ENCODE assay signal across 9 cellular contexts in genomic region chr9:37650299-37650872, GRCh38. TPM values are rescaled to one million over a fixed set of nuclear protein-coding genes. Genes with fewer than 3 reads are reported as not detected.
DNase-seq lines count a peak whose midpoint lies in the region; ATAC-seq, FAIRE-seq and TF ChIP-seq lines count a peak whose summit lies in the region.
"Had no signal": no experiment of that assay in that cellular context is flagged by ENCODE, and none has a peak within 500 bp of the region (broad histone marks: within the 10 kb centered on the region; RNA-seq: fewer than 3 reads in every experiment).

No MANE protein-coding gene starts in this region.

- DNase-seq in heart left ventricle, result peak in 1 of 5 donors; percentile 23
- no peak for DNase-seq in left cardiac atrium
- no peak for DNase-seq in astrocyte (ENCODE audit: low read depth)
- no peak for DNase-seq in naive thymus-derived CD4-positive, alpha-beta T cell
- DNase-seq in aorta, result no peak
- DNase-seq in cerebellar cortex (ENCODE audit: low spot score), result no peak
- DNase-seq in GM03348 (ENCODE audit: low spot score), result no peak

- peak overlapping the region; percentile 90 for H3K4me2 ChIP-seq in astrocyte (ENCODE audit: low read length)

- no peaks in the 10 kb centered on the region for H3K79me2 ChIP-seq in astrocyte (ENCODE audit: insufficient read depth, low read length)

- H3K27ac ChIP-seq in heart left ventricle (no peak overlapping the region), astrocyte (ENCODE audit: low read depth, low read length) (no peak overlapping the region), aorta (ENCODE audit: low read depth in 1 of 2, low read length in 2 of 2) (no peak overlapping the region)
- H3K27ac ChIP-seq in naive thymus-derived CD4-positive, alpha-beta T cell (ENCODE audit: low read depth, low read length), result no peak overlapping the region

- intact Hi-C loops in heart left ventricle (cut with DNase I), result loop anchor here in 2 of 10 donors (5.0 kb wide), 2 partner anchors 58 to 63 kb away; partner anchors contain the start of gene TOMM5 (in 1 of the 2)
- intact Hi-C loops in left cardiac atrium (cut with DNase I), result no loop called here
- intact Hi-C loops in naive thymus-derived CD4-positive, alpha-beta T cell (cut with micrococcal nuclease), result no loop called here
- intact Hi-C loops in aorta (cut with DNase I), result no loop called here

- no peaks in the 10 kb centered on the region for H3K4me1 Mint-ChIP-seq in astrocyte (ENCODE audit: low read depth, unreplicated experiment)
- peaks cover 6 to 19% (median 14%) of the 10 kb centered on the region in 7 donors for H3K4me1 Mint-ChIP-seq in naive thymus-derived CD4-positive, alpha-beta T cell

- TF ChIP-seq POLR2A in heart left ventricle (IDR thresholded peaks at IDR 0.05), result no peak

- peak overlapping the region; percentile 84 for H3K4me3 Mint-ChIP-seq in astrocyte (ENCODE audit: unreplicated experiment)
- peak overlapping the region; percentile 69 to 91 (median 87) for H3K4me3 Mint-ChIP-seq in naive thymus-derived CD4-positive, alpha-beta T cell

- no peak overlapping the region for H2AFZ ChIP-seq in astrocyte (ENCODE audit: low read depth, low read length)

- no peak for FAIRE-seq in astrocyte (lab: Jason Lieb, UNC)
- FAIRE-seq: HTR-8/SVneo had no signal

- peaks cover 69% of the 10 kb centered on the region for H3K27me3 Mint-ChIP-seq in astrocyte (ENCODE audit: low read depth, unreplicated experiment)
- H3K27me3 Mint-ChIP-seq in naive thymus-derived CD4-positive, alpha-beta T cell, result peaks cover 57 to 75% (median 69%) of the 10 kb centered on the region in 5 donors

- peaks cover 2% of the 10 kb centered on the region for H3K36me3 Mint-ChIP-seq in astrocyte (ENCODE audit: low read depth, unreplicated experiment)
- peaks cover 0 to 5% (median 0%) of the 10 kb centered on the region in 5 donors for H3K36me3 Mint-ChIP-seq in naive thymus-derived CD4-positive, alpha-beta T cell

- no peak overlapping the region for H3K9ac ChIP-seq in astrocyte (ENCODE audit: low read length)

- peak overlapping the region in 9 of 12 donors; percentile 32 to 73 (median 64) for H3K4me3 ChIP-seq in heart left ventricle
- no peak overlapping the region for H3K4me3 ChIP-seq in astrocyte (ENCODE audit: insufficient read depth, low read depth, low read length)
- no peak overlapping the region for H3K4me3 ChIP-seq in naive thymus-derived CD4-positive, alpha-beta T cell (ENCODE audit: low read length)
- peak overlapping the region in 1 of 2 donors; percentile 49 for H3K4me3 ChIP-seq in aorta (ENCODE audit: low read length in 2 of 2)

- no peaks in the 10 kb centered on the region for H4K20me1 ChIP-seq in astrocyte (ENCODE audit: insufficient read depth, low read length)

- H3K9me3 ChIP-seq in heart left ventricle (no peaks in the 10 kb centered on the region), astrocyte (ENCODE audit: insufficient read depth, low read depth, low read length) (peaks cover 4% of the 10 kb centered on the region), aorta (ENCODE audit: control insufficient read depth, low read length) (no peaks in the 10 kb centered on the region)
- H3K9me3 ChIP-seq in naive thymus-derived CD4-positive, alpha-beta T cell (ENCODE audit: control insufficient read depth in 2 of 3, low read length in 3 of 3), result no peaks in the 10 kb centered on the region

- no peak overlapping the region for H3K27ac Mint-ChIP-seq in astrocyte (ENCODE audit: unreplicated experiment)
- peak overlapping the region in 2 of 9 donors; percentile 0 to 59 for H3K27ac Mint-ChIP-seq in naive thymus-derived CD4-positive, alpha-beta T cell

- TF ChIP-seq CTCF in heart left ventricle (IDR thresholded peaks at IDR 0.05) (no peak), astrocyte (IDR thresholded peaks at IDR 0.05; ENCODE audit: insufficient read depth, low read depth, low read length) (no peak)

- H3K36me3 ChIP-seq in heart left ventricle (no peaks in the 10 kb centered on the region), astrocyte (ENCODE audit: insufficient read depth, low read length) (no peaks in the 10 kb centered on the region), aorta (ENCODE audit: control insufficient read depth in 1 of 2, insufficient read depth in 2 of 2, low read length in 1 of 2) (no peaks in the 10 kb centered on the region)
- H3K36me3 ChIP-seq in naive thymus-derived CD4-positive, alpha-beta T cell (ENCODE audit: control insufficient read depth in 2 of 3, insufficient read depth in 3 of 3, low read length in 3 of 3), result no peaks in the 10 kb centered on the region

- WGBS in heart left ventricle, 4 donors, result 18 to 49% (median 23%) methylated on average over 11 to 45 of the region's 45 CpGs
- WGBS in aorta, 2 donors, result 17 to 22% methylated on average over 22 to 45 of the region's 45 CpGs

- POLR2A ChIA-PET in naive thymus-derived CD4-positive, alpha-beta T cell (lab: Charles Lee), result interaction anchor here (1.3 kb wide), 1 partner anchor 58 kb away, joined by 5 read pairs; the partner anchor contains the start of gene TOMM5

- H3K27me3 ChIP-seq in heart left ventricle (peaks cover 0 to 57% (median 9%) of the 10 kb centered on the region in 9 donors), astrocyte (ENCODE audit: insufficient read depth, low read length) (peaks cover 69% of the 10 kb centered on the region), aorta (ENCODE audit: control insufficient read depth in 1 of 2, insufficient read depth in 2 of 2, low read length in 1 of 2) (no peaks in the 10 kb centered on the region)
- peaks cover 0 to 7% of the 10 kb centered on the region in 2 donors for H3K27me3 ChIP-seq in naive thymus-derived CD4-positive, alpha-beta T cell (ENCODE audit: control insufficient read depth in 2 of 2, insufficient read depth in 2 of 2, low read length in 2 of 2)

- no peaks in the 10 kb centered on the region for H3K9me3 Mint-ChIP-seq in astrocyte (ENCODE audit: unreplicated experiment)
- H3K9me3 Mint-ChIP-seq in naive thymus-derived CD4-positive, alpha-beta T cell, result peaks cover 0 to 1% (median 0%) of the 10 kb centered on the region in 11 donors

- ATAC-seq in heart left ventricle (peak in 2 of 4 donors; percentile 3 to 17), left cardiac atrium (no peak), aorta (ENCODE audit: low FRiP score) (peak; percentile 4), GM21423 (IDR thresholded peaks at IDR 0.05; ENCODE audit: unreplicated experiment) (no peak)
- ATAC-seq in naive thymus-derived CD4-positive, alpha-beta T cell, result no peak

- CTCF ChIA-PET in naive thymus-derived CD4-positive, alpha-beta T cell (lab: Charles Lee), result interaction anchor here (0.6 kb wide), 1 partner anchor 95 kb away, joined by 3 read pairs; no protein-coding TSS in a partner anchor

- H3K4me1 ChIP-seq in heart left ventricle (peaks cover 3 to 16% (median 7%) of the 10 kb centered on the region in 12 donors), astrocyte (ENCODE audit: insufficient read depth, low read length) (peaks cover 4% of the 10 kb centered on the region), aorta (ENCODE audit: control insufficient read depth in 1 of 2, insufficient read depth in 2 of 2, low read length in 2 of 2) (no peaks in the 10 kb centered on the region)
- H3K4me1 ChIP-seq in naive thymus-derived CD4-positive, alpha-beta T cell (ENCODE audit: control insufficient read depth in 2 of 2, insufficient read depth in 2 of 2, low read length in 2 of 2), result peaks cover 0 to 5% of the 10 kb centered on the region in 2 donors

RNA-seq across cellular contexts. Expression of gene FRMPD1, which starts 0.4 kb away (rescaled TPM):
- total RNA-seq in heart left ventricle, result 1 to 10 TPM in 5 of 9 donors, under 1 TPM in 4; 0.59 to 1.9 (median 1.0) TPM
- polyA plus RNA-seq in heart left ventricle, result under 1 TPM; 0.03 to 0.30 TPM
- under 1 TPM; 0.21 to 0.77 TPM for total RNA-seq in left cardiac atrium
- 0.05 and 0.07 TPM in 2 replicates for total RNA-seq in astrocyte
- total RNA-seq in naive thymus-derived CD4-positive, alpha-beta T cell, result not detected
- polyA plus RNA-seq in naive thymus-derived CD4-positive, alpha-beta T cell, result not detected
- total RNA-seq in aorta, result under 1 TPM in 1 of 2 donors, not detected in 1; 0.06 TPM
- polyA plus RNA-seq in aorta, result not detected

RNA-seq across cellular contexts. Expression of gene TOMM5, which starts 58.0 kb away (rescaled TPM):
- total RNA-seq in heart left ventricle (10 to 100 TPM; 39.7 to 64.2 (median 50.3) TPM), left cardiac atrium (10 to 100 TPM; 58.8 to 64.9 TPM), astrocyte (125 and 137 TPM in 2 replicates), aorta (10 to 100 TPM; 39.8 to 52.1 TPM)
- polyA plus RNA-seq in heart left ventricle (100 to 1,000 TPM; 103 to 139 TPM), aorta (100 to 1,000 TPM in 1 of 2 donors, 10 to 100 TPM in 1; 75.2 to 171 TPM)
- total RNA-seq in naive thymus-derived CD4-positive, alpha-beta T cell, result 10 to 100 TPM; 33.6 to 86.8 (median 44.7) TPM
- 100 to 1,000 TPM; 122 to 172 TPM for polyA plus RNA-seq in naive thymus-derived CD4-positive, alpha-beta T cell

Comparison
In these comparisons a context has a peak if more than half of its experiments do, and no peak if none do; other contexts are left out.
1. H3K4me3 ChIP-seq: peak in heart left ventricle (9 of 12); none in astrocyte (single experiment) and naive thymus-derived CD4-positive, alpha-beta T cell (single experiment).